ENCODE assay signal across 26 cellular contexts in the genomic region with DNA sequence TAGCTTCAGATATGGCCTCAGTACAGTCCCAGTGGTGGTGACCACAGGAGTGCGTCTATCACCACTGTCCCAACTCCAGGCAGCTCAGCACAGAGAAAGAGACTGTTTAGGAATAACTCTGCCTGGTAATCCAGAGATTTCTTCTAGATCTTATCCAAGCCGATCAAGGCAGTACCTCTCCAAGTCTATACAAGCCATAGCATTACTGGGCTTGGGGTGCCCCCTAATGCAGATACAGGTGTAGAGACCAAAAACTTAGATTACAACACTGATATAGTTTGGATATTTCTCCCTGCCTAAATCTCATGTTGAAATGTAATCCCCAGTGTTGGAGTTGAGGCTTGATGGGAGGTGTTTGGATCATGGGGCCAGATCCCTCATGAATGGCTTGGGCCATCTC.
DNase-seq lines count a peak whose midpoint lies in the region; ATAC-seq and TF ChIP-seq lines count a peak whose summit lies in the region.
"Had no signal": no experiment of that assay in that cellular context is flagged by ENCODE, and none has a peak within 500 bp of the region (broad histone marks: within the 10 kb centered on the region; RNA-seq: fewer than 3 reads in every experiment).

No MANE protein-coding gene starts in this region.

- H3K4me3 ChIP-seq in breast epithelium (no peak overlapping the region), fibroblast of lung (replicated peaks in 1 of 4; ENCODE audit: control extremely low read depth in 1 of 4, insufficient read depth in 1 of 4, low read depth in 3 of 4, low read length in 4 of 4) (no peak overlapping the region), tibial artery (no peak overlapping the region)
- H3K4me3 ChIP-seq: esophagus squamous epithelium, gastroesophageal sphincter, testis had no signal

- no peaks in the 10 kb centered on the region for H4K20me1 ChIP-seq in fibroblast of lung (ENCODE audit: control insufficient read depth, extremely low read depth, insufficient read depth, low read length)

- no peaks in the 10 kb centered on the region for H3K4me1 Mint-ChIP-seq in MCF 10A (ENCODE audit: insufficient read depth, unreplicated experiment)

- no peak overlapping the region for H3K4me2 ChIP-seq in fibroblast of lung (ENCODE audit: extremely low read depth, insufficient read depth, low read length)

- H3K79me2 ChIP-seq in fibroblast of lung (ENCODE audit: control insufficient read depth, insufficient read depth, low read length), result no peaks in the 10 kb centered on the region
- H3K79me2 ChIP-seq: parathyroid adenoma had no signal

- CTCF ChIA-PET in MCF 10A (lab: Yijun Ruan, JAX), result no interaction called here

- no peak overlapping the region for H2AFZ ChIP-seq in fibroblast of lung (ENCODE audit: low read length)
- H2AFZ ChIP-seq: parathyroid adenoma had no signal

- H3K27me3 Mint-ChIP-seq in MCF 10A (ENCODE audit: insufficient read depth, unreplicated experiment), result peaks cover 19% of the 10 kb centered on the region

- BruUV-seq in MCF 10A (replicated peaks; lab: Mats Ljungman, UMichigan), result no TSS peak

- H3K36me3 ChIP-seq in breast epithelium (no peaks in the 10 kb centered on the region), fibroblast of lung (ENCODE audit: control insufficient read depth, insufficient read depth, low read length) (no peaks in the 10 kb centered on the region), tibial artery (no peaks in the 10 kb centered on the region)
- H3K36me3 ChIP-seq: esophagus squamous epithelium, gastroesophageal sphincter had no signal

- H3K36me3 Mint-ChIP-seq in MCF 10A (ENCODE audit: insufficient read depth, unreplicated experiment), result no peaks in the 10 kb centered on the region
- H3K36me3 Mint-ChIP-seq: brain; natural killer cell treated with Interleukin-12 subunit alpha and Interleukin-12 subunit beta and Interleukin-15 and Interleukin-18, amount 100 ng/mL, for 72 hours had no signal

- H3K27ac ChIP-seq in breast epithelium (peak overlapping the region; percentile 67 to 71), fibroblast of lung (ENCODE audit: insufficient read depth, low read length) (no peak overlapping the region), tibial artery (peak overlapping the region; percentile 76 to 84)
- H3K27ac ChIP-seq: parathyroid adenoma, testis had no signal

- no peak for TF ChIP-seq CTCF in breast epithelium (IDR thresholded peaks at IDR 0.05)
- no peak for TF ChIP-seq CTCF in MCF 10A (IDR thresholded peaks at IDR 0.05; ENCODE audit: unreplicated experiment)
- no peak for TF ChIP-seq CTCF in fibroblast of lung (conservative IDR thresholded peaks at IDR 0.05 in 1 of 2, IDR thresholded peaks at IDR 0.05 in 1 of 2; ENCODE audit: low read depth in 1 of 2, low read length in 2 of 2)
- no peak for TF ChIP-seq CTCF in tibial artery (IDR thresholded peaks at IDR 0.05)

- H3K27ac Mint-ChIP-seq in MCF 10A (ENCODE audit: low read depth, unreplicated experiment), result no peak overlapping the region
- H3K27ac Mint-ChIP-seq: natural killer cell treated with Interleukin-12 subunit alpha and Interleukin-12 subunit beta and Interleukin-15 and Interleukin-18, amount 100 ng/mL, for 72 hours had no signal

- H3K4me1 ChIP-seq in breast epithelium (no peaks in the 10 kb centered on the region), fibroblast of lung (ENCODE audit: control insufficient read depth, extremely low read depth, insufficient read depth, low read length) (no peaks in the 10 kb centered on the region), tibial artery (peaks cover 0 to 27% (median 16%) of the 10 kb centered on the region in 4 donors)
- H3K4me1 ChIP-seq: parathyroid adenoma had no signal

- H3K9ac ChIP-seq in fibroblast of lung (ENCODE audit: insufficient read depth, low read length), result no peak overlapping the region
- H3K9ac ChIP-seq: parathyroid adenoma had no signal

- H3K27me3 ChIP-seq in breast epithelium, result peaks cover 0 to 6% of the 10 kb centered on the region in 2 donors
- no peaks in the 10 kb centered on the region for H3K27me3 ChIP-seq in fibroblast of lung (ENCODE audit: control insufficient read depth, insufficient read depth, low read length)
- H3K27me3 ChIP-seq in tibial artery, result no peaks in the 10 kb centered on the region
- H3K27me3 ChIP-seq: esophagus squamous epithelium, gastroesophageal sphincter, testis had no signal

- H3K9me3 Mint-ChIP-seq in MCF 10A (ENCODE audit: unreplicated experiment), result no peaks in the 10 kb centered on the region

- no peak overlapping the region for H3K4me3 Mint-ChIP-seq in MCF 10A (ENCODE audit: unreplicated experiment)
- H3K4me3 Mint-ChIP-seq: brain; natural killer cell treated with Interleukin-12 subunit alpha and Interleukin-12 subunit beta and Interleukin-15 and Interleukin-18, amount 100 ng/mL, for 72 hours had no signal

- no peak for TF ChIP-seq POLR2A in breast epithelium (IDR thresholded peaks at IDR 0.05)

- POLR2A ChIA-PET in MCF 10A (lab: Yijun Ruan, JAX), result no interaction called here

- no peak for DNase-seq in breast epithelium (ENCODE audit: low spot score in 2 of 2)
- DNase-seq in MCF 10A (ENCODE audit: unreplicated experiment), result no peak
- peak; percentile 2 for DNase-seq in SW480 (ENCODE audit: low spot score)
- DNase-seq in fibroblast of lung (ENCODE audit: low read depth in 2 of 2), result peak; percentile 2
- no peak for DNase-seq in tibial artery
- no peak for DNase-seq in NCI-H345 treated with DMSO at 0.1 percent for 48 hours (lab: John Stamatoyannopoulos, UW; ENCODE audit: unreplicated experiment)
- DNase-seq in GOT3 (lab: John Stamatoyannopoulos, UW), result no peak
- DNase-seq: activated CD4-positive, alpha-beta T cell treated with anti-CD3 and anti-CD28 coated beads for 1 hour; activated T-cell treated with anti-CD3 and anti-CD28 coated beads, Interleukin-2, amount 50 U/mL, for 1 hour; cortex of kidney; esophagus squamous epithelium; H7; Karpas-422; MV-4-11; NCI-H1694; NK-92 treated with Interleukin-12 subunit alpha and Interleukin-12 subunit beta, amount 100 ng/mL, for 24 hours; SIG-M5; stimulated activated CD4-positive, alpha-beta T cell treated with anti-CD3 and anti-CD28 coated beads, Interleukin-4, amount 100 ng/mL, for 1 hour; stimulated activated naive CD4-positive, alpha-beta T cell; T-helper 1 cell; testis had no signal

- H3K9me3 ChIP-seq in breast epithelium (no peaks in the 10 kb centered on the region), fibroblast of lung (ENCODE audit: control insufficient read depth, insufficient read depth, low read depth, low read length) (no peaks in the 10 kb centered on the region), tibial artery (no peaks in the 10 kb centered on the region)
- H3K9me3 ChIP-seq: esophagus squamous epithelium, gastroesophageal sphincter, testis had no signal

- no peak for ATAC-seq in HG02759 (IDR thresholded peaks at IDR 0.05; ENCODE audit: unreplicated experiment)
- ATAC-seq: gastroesophageal sphincter; natural killer cell treated with Interleukin-12 subunit alpha and Interleukin-12 subunit beta and Interleukin-15 and Interleukin-18, amount 100 ng/mL, for 72 hours had no signal

- intact Hi-C loops in breast epithelium (cut with DNase I; ENCODE audit: low total_unique reads) (no loop called here), MCF 10A (cut with micrococcal nuclease) (no loop called here), tibial artery (cut with DNase I; ENCODE audit: low total_unique reads) (loop anchor here (10.0 kb wide), 1 partner anchor 59 kb away; no protein-coding TSS in a partner anchor)

Comparison
In these comparisons a context has a peak if more than half of its experiments do, and no peak if none do; other contexts are left out.
1. DNase-seq: peak in SW480 (single experiment) and fibroblast of lung (2 of 2); none in breast epithelium (0 of 2), MCF 10A (single experiment), tibial artery (0 of 2), NCI-H345 treated with DMSO at 0.1 percent for 48 hours (single experiment) and GOT3 (single experiment).